In genomic region chr6:44967481-44967880, GRCh38 we compare ENCODE assay signal across 19 cellular contexts.
DNase-seq lines count a peak whose midpoint lies in the region; ATAC-seq and TF ChIP-seq lines count a peak whose summit lies in the region.
"Had no signal": no experiment of that assay in that cellular context is flagged by ENCODE, and none has a peak within 500 bp of the region (broad histone marks: within the 10 kb centered on the region; RNA-seq: fewer than 3 reads in every experiment).

No MANE protein-coding gene starts in this region.

- H3K36me3 ChIP-seq in left ventricle myocardium inferior (no peaks in the 10 kb centered on the region), smooth muscle cell (ENCODE audit: low read depth) (no peaks in the 10 kb centered on the region), stomach (no peaks in the 10 kb centered on the region)
- H3K36me3 ChIP-seq: right lobe of liver had no signal

- H3K4me3 ChIP-seq in left ventricle myocardium inferior (no peak overlapping the region), choroid plexus epithelial cell (ENCODE audit: low read depth, low read length) (no peak overlapping the region), smooth muscle cell (no peak overlapping the region), stomach (no peak overlapping the region)
- H3K4me3 ChIP-seq: mucosa of descending colon, right lobe of liver had no signal

- H4K20me1 ChIP-seq in smooth muscle cell (ENCODE audit: low read depth), result no peaks in the 10 kb centered on the region

- ATAC-seq in left cardiac atrium (no peak), HG03439 (IDR thresholded peaks at IDR 0.05; ENCODE audit: unreplicated experiment) (no peak)
- ATAC-seq: left lobe of liver, mucosa of descending colon, Panc1 had no signal

- in situ Hi-C loops in SK-MEL-5 (cut with HindIII; ENCODE audit: low pct_unique_long_range_greater_than_20kb, low sequenced_read_pairs), result no loop called here

- H2AFZ ChIP-seq in smooth muscle cell (ENCODE audit: low read depth), result no peak overlapping the region
- H2AFZ ChIP-seq: parathyroid adenoma had no signal

- H3K27me3 ChIP-seq in left ventricle myocardium inferior (ENCODE audit: low read depth) (no peaks in the 10 kb centered on the region), smooth muscle cell (ENCODE audit: low read depth) (no peaks in the 10 kb centered on the region), stomach (no peaks in the 10 kb centered on the region)
- H3K27me3 ChIP-seq: right lobe of liver had no signal

- DNase-seq in left ventricle myocardium inferior (no peak), left cardiac atrium (no peak), SK-MEL-5 (ENCODE audit: low read depth, low spot score) (peak; percentile 24), choroid plexus epithelial cell (ENCODE audit: low read depth) (peak; percentile 16), smooth muscle cell (lab: John Stamatoyannopoulos, UW; ENCODE audit: unreplicated experiment) (no peak), stomach (no peak), medulla oblongata (ENCODE audit: extremely low spot score) (no peak)
- DNase-seq: activated CD4-positive, alpha-beta T cell treated with anti-CD3 and anti-CD28 coated beads, Interleukin-2, amount 50 U/mL, for 4 hours; activated effector memory CD4-positive, alpha-beta T cell treated with anti-CD3 and anti-CD28 coated beads, Interleukin-2, amount 50 U/mL, for 16 hours; amygdala; mucosa of descending colon; NCI-H1417 treated with DMSO at 0.1 percent for 48 hours; NCI-H2107; right lobe of liver; T-helper 9 cell had no signal

- no peak for TF ChIP-seq EP300 in stomach (IDR thresholded peaks at IDR 0.05)

- peaks cover 4% of the 10 kb centered on the region for H3K9me3 ChIP-seq in left ventricle myocardium inferior (replicated peaks)
- no peaks in the 10 kb centered on the region for H3K9me3 ChIP-seq in smooth muscle cell (replicated peaks; ENCODE audit: low read depth)
- H3K9me3 ChIP-seq in stomach, result peaks cover 0 to 7% (median 2%) of the 10 kb centered on the region in 4 donors
- H3K9me3 ChIP-seq: right lobe of liver had no signal

- H3K9ac ChIP-seq in smooth muscle cell (ENCODE audit: low read depth), result no peak overlapping the region
- H3K9ac ChIP-seq: parathyroid adenoma had no signal

- H3F3A ChIP-seq in smooth muscle cell (ENCODE audit: low read depth), result no peaks in the 10 kb centered on the region

- no peak for TF ChIP-seq POLR2A in stomach (IDR thresholded peaks at IDR 0.05)

- TF ChIP-seq CTCF in left ventricle myocardium inferior (IDR thresholded peaks at IDR 0.05; ENCODE audit: borderline replicate concordance) (no peak), choroid plexus epithelial cell (conservative IDR thresholded peaks at IDR 0.05; ENCODE audit: low read depth, low read length) (no peak), smooth muscle cell (IDR thresholded peaks at IDR 0.05; ENCODE audit: borderline replicate concordance, insufficient read depth, poor library complexity, severe bottlenecking) (no peak), stomach (IDR thresholded peaks at IDR 0.05) (no peak)

- H3K4me2 ChIP-seq in smooth muscle cell, result peak overlapping the region; percentile 49

- intact Hi-C loops in left ventricle myocardium inferior (cut with micrococcal nuclease), result no loop called here
- intact Hi-C loops in left cardiac atrium (cut with DNase I), result no loop called here
- intact Hi-C loops in stomach (cut with DNase I; ENCODE audit: low total_unique reads), result no loop called here

- peak overlapping the region; percentile 39 for H3K27ac ChIP-seq in left ventricle myocardium inferior (replicated peaks)
- peak overlapping the region; percentile 56 for H3K27ac ChIP-seq in smooth muscle cell (ENCODE audit: low read depth)
- no peak overlapping the region for H3K27ac ChIP-seq in stomach
- H3K27ac ChIP-seq: parathyroid adenoma, right lobe of liver had no signal

- 92% methylated on average over 1 of the region's 1 CpG for WGBS in smooth muscle cell (ENCODE audit: low lambda C conversion rate)
- WGBS in stomach, 5 donors, result 80 to 98% (median 95%) methylated on average over 1 of the region's 1 CpG

- H3K79me2 ChIP-seq in smooth muscle cell (ENCODE audit: low read depth), result no peaks in the 10 kb centered on the region
- H3K79me2 ChIP-seq: parathyroid adenoma had no signal

- peaks cover 24% of the 10 kb centered on the region for H3K4me1 ChIP-seq in left ventricle myocardium inferior
- peaks cover 6% of the 10 kb centered on the region for H3K4me1 ChIP-seq in smooth muscle cell (ENCODE audit: low read depth)
- no peaks in the 10 kb centered on the region for H3K4me1 ChIP-seq in stomach
- H3K4me1 ChIP-seq: parathyroid adenoma, right lobe of liver had no signal

Comparison
In these comparisons a context has a peak if more than half of its experiments do, and no peak if none do; other contexts are left out.
1. DNase-seq: peak in SK-MEL-5 (single experiment) and choroid plexus epithelial cell (single experiment); none in left ventricle myocardium inferior (single experiment), left cardiac atrium (single experiment), smooth muscle cell (single experiment), stomach (single experiment) and medulla oblongata (single experiment).
2. H3K27ac ChIP-seq: peak in left ventricle myocardium inferior (single experiment) and smooth muscle cell (single experiment); none in stomach (0 of 5).